ENCODE assay signal across 12 cellular contexts in genomic region chr4:4455199-4455865, GRCh38.
DNase-seq lines count a peak whose midpoint lies in the region; ATAC-seq lines count a peak whose summit lies in the region.
"Had no signal": no experiment of that assay in that cellular context is flagged by ENCODE, and none has a peak within 500 bp of the region (broad histone marks: within the 10 kb centered on the region; RNA-seq: fewer than 3 reads in every experiment).

No MANE protein-coding gene starts in this region.

- no peaks in the 10 kb centered on the region for H3K9me2 ChIP-seq in Karpas-422 (replicated peaks; ENCODE audit: insufficient read depth, low read length)

- H4K20me1 ChIP-seq in Karpas-422 (ENCODE audit: insufficient read depth, low read depth, low read length): peaks cover 9% of the 10 kb centered on the region; the same call in 1 of the 2 replicates

- peak; percentile 72 for ATAC-seq in GM19023 (IDR thresholded peaks at IDR 0.05; ENCODE audit: unreplicated experiment)
- ATAC-seq in HG02642 (IDR thresholded peaks at IDR 0.05; ENCODE audit: poor library complexity, unreplicated experiment): peak; percentile 95
- no peak for ATAC-seq in left colon
- ATAC-seq: activated CD8-positive, alpha-beta T cell treated with anti-CD3 and anti-CD28 coated beads, Interleukin-2, amount 10 ng/mL, durations not matched to agents 7 days and 5 days; stimulated activated effector memory CD8-positive, alpha-beta T cell treated with anti-CD3 and anti-CD28 coated beads, Interleukin-12 subunit alpha, Interleukin-12 subunit beta, amount 100 ng/mL, for 72 hours had no signal

- intact Hi-C loops in left colon (cut with DNase I, micrococcal nuclease): no loop called here

- H3K36me3 ChIP-seq in Karpas-422 (ENCODE audit: insufficient read depth, low read length): peaks cover 9% of the 10 kb centered on the region; the same call in 1 of the 2 replicates

- peak overlapping the region; percentile 70 for H3K4me2 ChIP-seq in Karpas-422 (ENCODE audit: low read depth, low read length, poor library complexity, severe bottlenecking)

- no peaks in the 10 kb centered on the region for H3K79me2 ChIP-seq in Karpas-422 (ENCODE audit: low read length)

- peaks cover 74% of the 10 kb centered on the region for H3K4me1 ChIP-seq in Karpas-422 (ENCODE audit: low read length)

- peak overlapping the region; percentile 14; the same call in 1 of the 2 replicates for H3K9ac ChIP-seq in Karpas-422 (ENCODE audit: low read length)

- DNase-seq in Karpas-422 (peak; percentile 84), germinal center (ENCODE audit: low spot score) (peak; percentile 64), left colon (no peak), COR-L47 (lab: John Stamatoyannopoulos, UW) (no peak)
- no peak for DNase-seq in effector CD8-positive, alpha-beta T cell (lab: John Stamatoyannopoulos, UW)
- DNase-seq in activated CD4-positive, alpha-beta T cell treated with anti-CD3 and anti-CD28 coated beads, Interleukin-2, amount 50 U/mL, for 48 hours: no peak
- DNase-seq: activated CD8-positive, alpha-beta T cell treated with anti-CD3 and anti-CD28 coated beads, Interleukin-2, amount 10 ng/mL, durations not matched to agents 7 days and 5 days; NCI-H2029; SIG-M5 had no signal

- no peak overlapping the region for H2AFZ ChIP-seq in Karpas-422 (ENCODE audit: low read length)

- H3K27ac ChIP-seq in Karpas-422 (ENCODE audit: low read length): peak overlapping the region; percentile 87

- no peaks in the 10 kb centered on the region for H3K27me3 ChIP-seq in Karpas-422 (ENCODE audit: low read length)

- peak overlapping the region; percentile 38 for H3K4me3 ChIP-seq in Karpas-422 (ENCODE audit: low read length)

- no peaks in the 10 kb centered on the region for H3K9me3 ChIP-seq in Karpas-422 (ENCODE audit: low read length)

Comparison
In these comparisons a context has a peak if more than half of its experiments do, and no peak if none do; other contexts are left out.
1. DNase-seq: peak in Karpas-422 (single experiment) and germinal center (single experiment); none in left colon (0 of 2), COR-L47 (single experiment), effector CD8-positive, alpha-beta T cell (single experiment) and activated CD4-positive, alpha-beta T cell treated with anti-CD3 and anti-CD28 coated beads, Interleukin-2, amount 50 U/mL, for 48 hours (0 of 2).